In the genomic region with DNA sequence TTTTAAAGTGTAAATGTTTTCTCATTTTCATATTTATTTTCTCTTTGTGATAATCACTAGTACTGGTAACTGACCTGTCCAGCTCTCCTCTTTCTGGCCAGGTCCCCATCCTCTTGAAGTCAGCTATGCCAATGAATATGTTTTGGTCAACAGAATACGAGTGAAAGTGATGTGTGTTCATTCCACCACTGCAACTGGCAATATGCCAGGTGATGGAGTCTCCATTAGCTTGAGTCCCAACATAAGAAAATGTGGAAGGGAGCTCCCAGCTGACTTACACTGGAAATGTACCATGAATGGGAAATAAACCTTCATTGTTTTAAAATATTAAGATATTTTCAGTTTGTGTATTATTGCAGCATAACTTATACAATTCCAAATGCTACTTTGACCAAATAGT, we compare ENCODE assay signal across 22 cellular contexts.
DNase-seq lines count a peak whose midpoint lies in the region; ATAC-seq, FAIRE-seq and TF ChIP-seq lines count a peak whose summit lies in the region.
"Had no signal": no experiment of that assay in that cellular context is flagged by ENCODE, and none has a peak within 500 bp of the region (broad histone marks: within the 10 kb centered on the region; RNA-seq: fewer than 3 reads in every experiment).

No MANE protein-coding gene starts in this region.

- no peak overlapping the region for H3K9ac ChIP-seq in HepG2 (ENCODE audit: insufficient read depth, low read depth, low read length)
- H3K9ac ChIP-seq: BLaER1 had no signal

- CTCF ChIA-PET in HepG2 (lab: Yijun Ruan, JAX; ENCODE audit: low intra/inter-chr PET ratio, low total read pairs), result no interaction called here

- no peak for TF ChIP-seq POLR2A in HepG2 (IDR thresholded peaks at IDR 0.05; ENCODE audit: insufficient read depth in 1 of 2, low read depth in 2 of 2, low read length in 2 of 2)
- TF ChIP-seq POLR2A in right lobe of liver (IDR thresholded peaks at IDR 0.05), result no peak

- TF ChIP-seq CTCF in HepG2 (CRISPR knock-in tag; IDR thresholded peaks at IDR 0.05) (no peak), right lobe of liver (IDR thresholded peaks at IDR 0.05) (no peak)

- H3K27me3 ChIP-seq in HepG2 (ENCODE audit: control insufficient read depth in 1 of 2, insufficient read depth in 2 of 2, low read length in 2 of 2) (no peaks in the 10 kb centered on the region; a peak in 1 of 5 replicates), right lobe of liver (no peaks in the 10 kb centered on the region)
- H3K27me3 ChIP-seq: BLaER1 had no signal

- DNase-seq in DMS 273 (lab: John Stamatoyannopoulos, UW; ENCODE audit: unreplicated experiment) (peak; percentile 34), DMS 273 treated with DMSO at 0.1 percent for 48 hours (lab: John Stamatoyannopoulos, UW) (no peak), HepG2 (ENCODE audit: low spot score) (no peak), right lobe of liver (no peak), RPMI7951 (ENCODE audit: low read depth) (peak; percentile 4), NCI-H82 (lab: John Stamatoyannopoulos, UW) (no peak), GM19239 (ENCODE audit: insufficient read length, low spot score) (no peak)
- DNase-seq in activated naive CD4-positive, alpha-beta T cell treated with anti-CD3 and anti-CD28 coated beads, Interleukin-2, amount 50 U/mL, for 72 hours (ENCODE audit: low spot score in 2 of 2), result no peak
- DNase-seq: Calu3; CD4-positive, alpha-beta memory T cell; DMS79 treated with DMSO at 0.1 percent for 48 hours; EL; HCEC 1CT; IMR-90; KBM-7 had no signal

- H3K4me1 ChIP-seq in HepG2 (ENCODE audit: insufficient read depth, low read length) (peaks cover 23% of the 10 kb centered on the region), right lobe of liver (peaks cover 0 to 13% (median 0%) of the 10 kb centered on the region in 4 donors)
- H3K4me1 ChIP-seq: BLaER1 had no signal

- H4K20me1 ChIP-seq in HepG2 (ENCODE audit: insufficient read depth, low read length), result no peaks in the 10 kb centered on the region
- H4K20me1 ChIP-seq: BLaER1 had no signal

- H2AFZ ChIP-seq in HepG2 (ENCODE audit: low read length), result no peak overlapping the region

- intact Hi-C loops in HepG2 (cut with micrococcal nuclease; ENCODE audit: unreplicated experiment), result no loop called here
- intact Hi-C loops in right lobe of liver (cut with DNase I), result no loop called here

- no TSS peak for BruUV-seq in HepG2 (replicated peaks; lab: Mats Ljungman, UMichigan)

- H3K4me3 ChIP-seq in HepG2 (replicated peaks in 1 of 3; ENCODE audit: insufficient read depth in 1 of 3, low read depth in 2 of 3, low read length in 3 of 3), result no peak overlapping the region
- no peak overlapping the region for H3K4me3 ChIP-seq in right lobe of liver
- H3K4me3 ChIP-seq: A549, BLaER1, GM12878 had no signal

- H3K27ac ChIP-seq in HepG2 (ENCODE audit: extremely low read length, insufficient read depth, low read length) (no peak overlapping the region), right lobe of liver (no peak overlapping the region)
- H3K27ac ChIP-seq: 22Rv1, A549, BLaER1, HL-60 had no signal

- TF ChIP-seq RAD21 in HepG2 (CRISPR knock-in tag; IDR thresholded peaks at IDR 0.05), result no peak

- TF ChIP-seq EP300 in HepG2 (IDR thresholded peaks at IDR 0.05; ENCODE audit: low read depth in 2 of 2, low read length in 2 of 2) (no peak), HepG2 (CRISPR knock-in tag; IDR thresholded peaks at IDR 0.05; ENCODE audit: borderline replicate concordance) (no peak)

- POLR2A ChIA-PET in HepG2 (lab: Yijun Ruan, JAX), result no interaction called here

- H3K36me3 ChIP-seq in HepG2 (replicated peaks in 1 of 2; ENCODE audit: control insufficient read depth in 1 of 2, insufficient read depth in 2 of 2, low read length in 2 of 2) (no peaks in the 10 kb centered on the region), right lobe of liver (no peaks in the 10 kb centered on the region)

- H3K9me3 Mint-ChIP-seq in activated naive CD4-positive, alpha-beta T cell treated with anti-CD3 and anti-CD28 coated beads, Interleukin-2, amount 50 U/mL, for 72 hours, result peaks cover 17 to 19% of the 10 kb centered on the region in 2 donors

- ATAC-seq in HepG2 (no peak), right lobe of liver (no peak)
- ATAC-seq in activated naive CD4-positive, alpha-beta T cell treated with anti-CD3 and anti-CD28 coated beads, Interleukin-2, amount 50 U/mL, for 72 hours, result no peak
- ATAC-seq: A549, GM12878 had no signal

- H3K79me2 ChIP-seq in HepG2 (ENCODE audit: insufficient read depth, low read length), result no peaks in the 10 kb centered on the region

- H3K27ac Mint-ChIP-seq in activated naive CD4-positive, alpha-beta T cell treated with anti-CD3 and anti-CD28 coated beads, Interleukin-2, amount 50 U/mL, for 72 hours, result no peak overlapping the region
- H3K27ac Mint-ChIP-seq: CD14-positive monocyte; CD4-positive, alpha-beta memory T cell had no signal

- 24% methylated on average over 1 of the region's 1 CpG for WGBS in HepG2 (ENCODE audit: low lambda C conversion rate)
- WGBS in right lobe of liver (ENCODE audit: insufficient coverage, low coverage, low lambda C conversion rate, missing lambda C conversion rate), result 33% methylated on average over 1 of the region's 1 CpG

- in situ Hi-C loops in HepG2 (cut with HindIII; ENCODE audit: extremely low pct_ligation_motif_present, low pct_unique_long_range_greater_than_20kb), result no loop called here

- peaks cover 11% of the 10 kb centered on the region; the same call in 1 of the 2 replicates for H3K9me3 ChIP-seq in HepG2 (ENCODE audit: low read length)
- H3K9me3 ChIP-seq in right lobe of liver, result no peaks in the 10 kb centered on the region

- no peak overlapping the region for H3K4me2 ChIP-seq in HepG2 (ENCODE audit: low read depth, low read length)
- H3K4me2 ChIP-seq: A549, BLaER1 had no signal

- peaks cover 18 to 21% of the 10 kb centered on the region in 2 donors for H3K36me3 Mint-ChIP-seq in activated naive CD4-positive, alpha-beta T cell treated with anti-CD3 and anti-CD28 coated beads, Interleukin-2, amount 50 U/mL, for 72 hours
- H3K36me3 Mint-ChIP-seq: CD14-positive monocyte; CD4-positive, alpha-beta memory T cell had no signal

- FAIRE-seq in HepG2 (lab: Jason Lieb, UNC) (no peak), GM19239 (lab: Jason Lieb, UNC) (no peak)
- FAIRE-seq: A549, GM12878, H1 had no signal

TF ChIP-seq in HepG2, 621 proteins besides CTCF, POLR2A, EP300 and RAD21:
- TF ChIP-seq PRMT3 (CRISPR knock-in tag; IDR thresholded peaks at IDR 0.05; ENCODE audit: borderline replicate concordance, low read depth), result no peak
- TF ChIP-seq, protein P1, sequence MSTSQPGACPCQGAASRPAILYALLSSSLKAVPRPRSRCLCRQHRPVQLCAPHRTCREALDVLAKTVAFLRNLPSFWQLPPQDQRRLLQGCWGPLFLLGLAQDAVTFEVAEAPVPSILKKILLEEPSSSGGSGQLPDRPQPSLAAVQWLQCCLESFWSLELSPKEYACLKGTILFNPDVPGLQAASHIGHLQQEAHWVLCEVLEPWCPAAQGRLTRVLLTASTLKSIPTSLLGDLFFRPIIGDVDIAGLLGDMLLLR (CRISPR knock-in tag; IDR thresholded peaks at IDR 0.05), result no peak
- TF ChIP-seq LCORL (IDR thresholded peaks at IDR 0.05), result peak; percentile 51; the same call in 1 of the 2 replicates
- TF ChIP-seq LCORL (CRISPR knock-in tag; IDR thresholded peaks at IDR 0.05), result no peak
TF ChIP-seq in HepG2: peak in this region for 1.

Comparison
In these comparisons a context has a peak if more than half of its experiments do, and no peak if none do; other contexts are left out.
1. DNase-seq: peak in DMS 273 (single experiment) and RPMI7951 (single experiment); none in DMS 273 treated with DMSO at 0.1 percent for 48 hours (single experiment), HepG2 (single experiment), right lobe of liver (0 of 3), NCI-H82 (single experiment), activated naive CD4-positive, alpha-beta T cell treated with anti-CD3 and anti-CD28 coated beads, Interleukin-2, amount 50 U/mL, for 72 hours (0 of 2) and GM19239 (single experiment).